Comparison of ENCODE assay signal across 2 cellular contexts in genomic region chr2:241901018-241901380, GRCh38.
TF ChIP-seq lines count a peak whose summit lies in the region.

No MANE protein-coding gene starts in this region.

TF ChIP-seq in GM23338, 12 proteins besides CTCF, POLR2A, EP300 and RAD21:
- TF ChIP-seq ZNF114 (CRISPR knock-in tag; IDR thresholded peaks at IDR 0.05), result no peak
- no peak for TF ChIP-seq EZH2phosphoT487 (IDR thresholded peaks at IDR 0.05; ENCODE audit: unreplicated experiment)
- TF ChIP-seq NANOG (IDR thresholded peaks at IDR 0.05; ENCODE audit: borderline replicate concordance), result no peak
- TF ChIP-seq, protein P1, sequence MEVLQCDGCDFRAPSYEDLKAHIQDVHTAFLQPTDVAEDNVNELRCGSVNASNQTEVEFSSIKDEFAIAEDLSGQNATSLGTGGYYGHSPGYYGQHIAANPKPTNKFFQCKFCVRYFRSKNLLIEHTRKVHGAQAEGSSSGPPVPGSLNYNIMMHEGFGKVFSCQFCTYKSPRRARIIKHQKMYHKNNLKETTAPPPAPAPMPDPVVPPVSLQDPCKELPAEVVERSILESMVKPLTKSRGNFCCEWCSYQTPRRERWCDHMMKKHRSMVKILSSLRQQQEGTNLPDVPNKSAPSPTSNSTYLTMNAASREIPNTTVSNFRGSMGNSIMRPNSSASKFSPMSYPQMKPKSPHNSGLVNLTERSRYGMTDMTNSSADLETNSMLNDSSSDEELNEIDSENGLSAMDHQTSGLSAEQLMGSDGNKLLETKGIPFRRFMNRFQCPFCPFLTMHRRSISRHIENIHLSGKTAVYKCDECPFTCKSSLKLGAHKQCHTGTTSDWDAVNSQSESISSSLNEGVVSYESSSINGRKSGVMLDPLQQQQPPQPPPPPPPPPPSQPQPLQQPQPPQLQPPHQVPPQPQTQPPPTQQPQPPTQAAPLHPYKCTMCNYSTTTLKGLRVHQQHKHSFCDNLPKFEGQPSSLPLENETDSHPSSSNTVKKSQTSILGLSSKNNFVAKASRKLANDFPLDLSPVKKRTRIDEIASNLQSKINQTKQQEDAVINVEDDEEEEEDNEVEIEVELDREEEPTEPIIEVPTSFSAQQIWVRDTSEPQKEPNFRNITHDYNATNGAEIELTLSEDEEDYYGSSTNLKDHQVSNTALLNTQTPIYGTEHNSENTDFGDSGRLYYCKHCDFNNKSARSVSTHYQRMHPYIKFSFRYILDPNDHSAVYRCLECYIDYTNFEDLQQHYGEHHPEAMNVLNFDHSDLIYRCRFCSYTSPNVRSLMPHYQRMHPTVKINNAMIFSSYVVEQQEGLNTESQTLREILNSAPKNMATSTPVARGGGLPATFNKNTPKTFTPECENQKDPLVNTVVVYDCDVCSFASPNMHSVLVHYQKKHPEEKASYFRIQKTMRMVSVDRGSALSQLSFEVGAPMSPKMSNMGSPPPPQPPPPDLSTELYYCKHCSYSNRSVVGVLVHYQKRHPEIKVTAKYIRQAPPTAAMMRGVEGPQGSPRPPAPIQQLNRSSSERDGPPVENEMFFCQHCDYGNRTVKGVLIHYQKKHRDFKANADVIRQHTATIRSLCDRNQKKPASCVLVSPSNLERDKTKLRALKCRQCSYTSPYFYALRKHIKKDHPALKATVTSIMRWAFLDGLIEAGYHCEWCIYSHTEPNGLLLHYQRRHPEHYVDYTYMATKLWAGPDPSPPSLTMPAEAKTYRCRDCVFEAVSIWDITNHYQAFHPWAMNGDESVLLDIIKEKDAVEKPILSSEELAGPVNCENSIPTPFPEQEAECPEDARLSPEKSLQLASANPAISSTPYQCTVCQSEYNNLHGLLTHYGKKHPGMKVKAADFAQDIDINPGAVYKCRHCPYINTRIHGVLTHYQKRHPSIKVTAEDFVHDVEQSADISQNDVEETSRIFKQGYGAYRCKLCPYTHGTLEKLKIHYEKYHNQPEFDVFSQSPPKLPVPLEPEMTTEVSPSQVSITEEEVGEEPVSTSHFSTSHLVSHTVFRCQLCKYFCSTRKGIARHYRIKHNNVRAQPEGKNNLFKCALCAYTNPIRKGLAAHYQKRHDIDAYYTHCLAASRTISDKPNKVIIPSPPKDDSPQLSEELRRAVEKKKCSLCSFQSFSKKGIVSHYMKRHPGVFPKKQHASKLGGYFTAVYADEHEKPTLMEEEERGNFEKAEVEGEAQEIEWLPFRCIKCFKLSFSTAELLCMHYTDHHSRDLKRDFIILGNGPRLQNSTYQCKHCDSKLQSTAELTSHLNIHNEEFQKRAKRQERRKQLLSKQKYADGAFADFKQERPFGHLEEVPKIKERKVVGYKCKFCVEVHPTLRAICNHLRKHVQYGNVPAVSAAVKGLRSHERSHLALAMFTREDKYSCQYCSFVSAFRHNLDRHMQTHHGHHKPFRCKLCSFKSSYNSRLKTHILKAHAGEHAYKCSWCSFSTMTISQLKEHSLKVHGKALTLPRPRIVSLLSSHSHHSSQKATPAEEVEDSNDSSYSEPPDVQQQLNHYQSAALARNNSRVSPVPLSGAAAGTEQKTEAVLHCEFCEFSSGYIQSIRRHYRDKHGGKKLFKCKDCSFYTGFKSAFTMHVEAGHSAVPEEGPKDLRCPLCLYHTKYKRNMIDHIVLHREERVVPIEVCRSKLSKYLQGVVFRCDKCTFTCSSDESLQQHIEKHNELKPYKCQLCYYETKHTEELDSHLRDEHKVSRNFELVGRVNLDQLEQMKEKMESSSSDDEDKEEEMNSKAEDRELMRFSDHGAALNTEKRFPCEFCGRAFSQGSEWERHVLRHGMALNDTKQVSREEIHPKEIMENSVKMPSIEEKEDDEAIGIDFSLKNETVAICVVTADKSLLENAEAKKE (CRISPR knock-in tag; IDR thresholded peaks at IDR 0.05), result no peak
- TF ChIP-seq STAT1 (IDR thresholded peaks at IDR 0.05; ENCODE audit: unreplicated experiment), result no peak
- TF ChIP-seq, protein P2, sequence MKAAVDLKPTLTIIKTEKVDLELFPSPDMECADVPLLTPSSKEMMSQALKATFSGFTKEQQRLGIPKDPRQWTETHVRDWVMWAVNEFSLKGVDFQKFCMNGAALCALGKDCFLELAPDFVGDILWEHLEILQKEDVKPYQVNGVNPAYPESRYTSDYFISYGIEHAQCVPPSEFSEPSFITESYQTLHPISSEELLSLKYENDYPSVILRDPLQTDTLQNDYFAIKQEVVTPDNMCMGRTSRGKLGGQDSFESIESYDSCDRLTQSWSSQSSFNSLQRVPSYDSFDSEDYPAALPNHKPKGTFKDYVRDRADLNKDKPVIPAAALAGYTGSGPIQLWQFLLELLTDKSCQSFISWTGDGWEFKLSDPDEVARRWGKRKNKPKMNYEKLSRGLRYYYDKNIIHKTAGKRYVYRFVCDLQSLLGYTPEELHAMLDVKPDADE (IDR thresholded peaks at IDR 0.05), result no peak
- no peak for TF ChIP-seq JUNB (IDR thresholded peaks at IDR 0.05; ENCODE audit: unreplicated experiment)
- TF ChIP-seq EZH2 (IDR thresholded peaks at IDR 0.05; ENCODE audit: low read depth, unreplicated experiment), result no peak
- no peak for TF ChIP-seq CREB1 (CRISPR knock-in tag; IDR thresholded peaks at IDR 0.05; ENCODE audit: low read depth)
- TF ChIP-seq ZNF331 (CRISPR knock-in tag; IDR thresholded peaks at IDR 0.05; ENCODE audit: low read depth), result no peak
- TF ChIP-seq, protein P3, sequence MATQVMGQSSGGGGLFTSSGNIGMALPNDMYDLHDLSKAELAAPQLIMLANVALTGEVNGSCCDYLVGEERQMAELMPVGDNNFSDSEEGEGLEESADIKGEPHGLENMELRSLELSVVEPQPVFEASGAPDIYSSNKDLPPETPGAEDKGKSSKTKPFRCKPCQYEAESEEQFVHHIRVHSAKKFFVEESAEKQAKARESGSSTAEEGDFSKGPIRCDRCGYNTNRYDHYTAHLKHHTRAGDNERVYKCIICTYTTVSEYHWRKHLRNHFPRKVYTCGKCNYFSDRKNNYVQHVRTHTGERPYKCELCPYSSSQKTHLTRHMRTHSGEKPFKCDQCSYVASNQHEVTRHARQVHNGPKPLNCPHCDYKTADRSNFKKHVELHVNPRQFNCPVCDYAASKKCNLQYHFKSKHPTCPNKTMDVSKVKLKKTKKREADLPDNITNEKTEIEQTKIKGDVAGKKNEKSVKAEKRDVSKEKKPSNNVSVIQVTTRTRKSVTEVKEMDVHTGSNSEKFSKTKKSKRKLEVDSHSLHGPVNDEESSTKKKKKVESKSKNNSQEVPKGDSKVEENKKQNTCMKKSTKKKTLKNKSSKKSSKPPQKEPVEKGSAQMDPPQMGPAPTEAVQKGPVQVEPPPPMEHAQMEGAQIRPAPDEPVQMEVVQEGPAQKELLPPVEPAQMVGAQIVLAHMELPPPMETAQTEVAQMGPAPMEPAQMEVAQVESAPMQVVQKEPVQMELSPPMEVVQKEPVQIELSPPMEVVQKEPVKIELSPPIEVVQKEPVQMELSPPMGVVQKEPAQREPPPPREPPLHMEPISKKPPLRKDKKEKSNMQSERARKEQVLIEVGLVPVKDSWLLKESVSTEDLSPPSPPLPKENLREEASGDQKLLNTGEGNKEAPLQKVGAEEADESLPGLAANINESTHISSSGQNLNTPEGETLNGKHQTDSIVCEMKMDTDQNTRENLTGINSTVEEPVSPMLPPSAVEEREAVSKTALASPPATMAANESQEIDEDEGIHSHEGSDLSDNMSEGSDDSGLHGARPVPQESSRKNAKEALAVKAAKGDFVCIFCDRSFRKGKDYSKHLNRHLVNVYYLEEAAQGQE (IDR thresholded peaks at IDR 0.05; ENCODE audit: unreplicated experiment), result no peak
- no peak for TF ChIP-seq POLR2AphosphoS5 (IDR thresholded peaks at IDR 0.05; ENCODE audit: low read depth)

TF ChIP-seq in WTC11, 78 proteins besides CTCF, POLR2A, EP300 and RAD21:
- TF ChIP-seq ELF4 (CRISPR knock-in tag; IDR thresholded peaks at IDR 0.05; ENCODE audit: low read depth), result no peak
- no peak for TF ChIP-seq TCF7 (CRISPR knock-in tag; IDR thresholded peaks at IDR 0.05; ENCODE audit: low read depth)
- no peak for TF ChIP-seq SMAD3 (CRISPR knock-in tag; IDR thresholded peaks at IDR 0.05; ENCODE audit: borderline replicate concordance)
- TF ChIP-seq, protein P4, sequence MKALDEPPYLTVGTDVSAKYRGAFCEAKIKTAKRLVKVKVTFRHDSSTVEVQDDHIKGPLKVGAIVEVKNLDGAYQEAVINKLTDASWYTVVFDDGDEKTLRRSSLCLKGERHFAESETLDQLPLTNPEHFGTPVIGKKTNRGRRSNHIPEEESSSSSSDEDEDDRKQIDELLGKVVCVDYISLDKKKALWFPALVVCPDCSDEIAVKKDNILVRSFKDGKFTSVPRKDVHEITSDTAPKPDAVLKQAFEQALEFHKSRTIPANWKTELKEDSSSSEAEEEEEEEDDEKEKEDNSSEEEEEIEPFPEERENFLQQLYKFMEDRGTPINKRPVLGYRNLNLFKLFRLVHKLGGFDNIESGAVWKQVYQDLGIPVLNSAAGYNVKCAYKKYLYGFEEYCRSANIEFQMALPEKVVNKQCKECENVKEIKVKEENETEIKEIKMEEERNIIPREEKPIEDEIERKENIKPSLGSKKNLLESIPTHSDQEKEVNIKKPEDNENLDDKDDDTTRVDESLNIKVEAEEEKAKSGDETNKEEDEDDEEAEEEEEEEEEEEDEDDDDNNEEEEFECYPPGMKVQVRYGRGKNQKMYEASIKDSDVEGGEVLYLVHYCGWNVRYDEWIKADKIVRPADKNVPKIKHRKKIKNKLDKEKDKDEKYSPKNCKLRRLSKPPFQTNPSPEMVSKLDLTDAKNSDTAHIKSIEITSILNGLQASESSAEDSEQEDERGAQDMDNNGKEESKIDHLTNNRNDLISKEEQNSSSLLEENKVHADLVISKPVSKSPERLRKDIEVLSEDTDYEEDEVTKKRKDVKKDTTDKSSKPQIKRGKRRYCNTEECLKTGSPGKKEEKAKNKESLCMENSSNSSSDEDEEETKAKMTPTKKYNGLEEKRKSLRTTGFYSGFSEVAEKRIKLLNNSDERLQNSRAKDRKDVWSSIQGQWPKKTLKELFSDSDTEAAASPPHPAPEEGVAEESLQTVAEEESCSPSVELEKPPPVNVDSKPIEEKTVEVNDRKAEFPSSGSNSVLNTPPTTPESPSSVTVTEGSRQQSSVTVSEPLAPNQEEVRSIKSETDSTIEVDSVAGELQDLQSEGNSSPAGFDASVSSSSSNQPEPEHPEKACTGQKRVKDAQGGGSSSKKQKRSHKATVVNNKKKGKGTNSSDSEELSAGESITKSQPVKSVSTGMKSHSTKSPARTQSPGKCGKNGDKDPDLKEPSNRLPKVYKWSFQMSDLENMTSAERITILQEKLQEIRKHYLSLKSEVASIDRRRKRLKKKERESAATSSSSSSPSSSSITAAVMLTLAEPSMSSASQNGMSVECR (CRISPR knock-in tag; IDR thresholded peaks at IDR 0.05; ENCODE audit: borderline replicate concordance), result no peak
- TF ChIP-seq CREM (CRISPR knock-in tag; IDR thresholded peaks at IDR 0.05), result no peak
- TF ChIP-seq, protein P5, sequence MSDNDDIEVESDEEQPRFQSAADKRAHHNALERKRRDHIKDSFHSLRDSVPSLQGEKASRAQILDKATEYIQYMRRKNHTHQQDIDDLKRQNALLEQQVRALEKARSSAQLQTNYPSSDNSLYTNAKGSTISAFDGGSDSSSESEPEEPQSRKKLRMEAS (CRISPR knock-in tag; IDR thresholded peaks at IDR 0.05), result no peak
